In genomic region chr11:128739589-128739988, GRCh38 we compare ENCODE assay signal across 1 cellular context.
TF ChIP-seq lines count a peak whose summit lies in the region.

No MANE protein-coding gene starts in this region.

TF ChIP-seq in H1, 55 proteins besides CTCF, POLR2A, EP300 and RAD21:
- TF ChIP-seq CHD2 (IDR thresholded peaks at IDR 0.05; ENCODE audit: low read length) (no peak), POU5F1 (IDR thresholded peaks at IDR 0.05; ENCODE audit: low read depth, low read length) (no peak), SIX5 (IDR thresholded peaks at IDR 0.05; ENCODE audit: low read depth, low read length) (no peak), BACH1 (IDR thresholded peaks at IDR 0.05; ENCODE audit: low read length) (no peak), SP1 (IDR thresholded peaks at IDR 0.05; ENCODE audit: low read depth, low read length) (no peak), KDM4A (IDR thresholded peaks at IDR 0.05; ENCODE audit: low read depth, low read length, severe bottlenecking) (no peak), ATF2 (IDR thresholded peaks at IDR 0.05; ENCODE audit: low read length) (no peak), RNF2 (IDR thresholded peaks at IDR 0.05; ENCODE audit: borderline replicate concordance, low read depth, low read length, missing control alignments, poor library complexity, severe bottlenecking) (no peak), TEAD4 (IDR thresholded peaks at IDR 0.05; ENCODE audit: low read depth, low read length) (no peak)
- TF ChIP-seq, protein P1, sequence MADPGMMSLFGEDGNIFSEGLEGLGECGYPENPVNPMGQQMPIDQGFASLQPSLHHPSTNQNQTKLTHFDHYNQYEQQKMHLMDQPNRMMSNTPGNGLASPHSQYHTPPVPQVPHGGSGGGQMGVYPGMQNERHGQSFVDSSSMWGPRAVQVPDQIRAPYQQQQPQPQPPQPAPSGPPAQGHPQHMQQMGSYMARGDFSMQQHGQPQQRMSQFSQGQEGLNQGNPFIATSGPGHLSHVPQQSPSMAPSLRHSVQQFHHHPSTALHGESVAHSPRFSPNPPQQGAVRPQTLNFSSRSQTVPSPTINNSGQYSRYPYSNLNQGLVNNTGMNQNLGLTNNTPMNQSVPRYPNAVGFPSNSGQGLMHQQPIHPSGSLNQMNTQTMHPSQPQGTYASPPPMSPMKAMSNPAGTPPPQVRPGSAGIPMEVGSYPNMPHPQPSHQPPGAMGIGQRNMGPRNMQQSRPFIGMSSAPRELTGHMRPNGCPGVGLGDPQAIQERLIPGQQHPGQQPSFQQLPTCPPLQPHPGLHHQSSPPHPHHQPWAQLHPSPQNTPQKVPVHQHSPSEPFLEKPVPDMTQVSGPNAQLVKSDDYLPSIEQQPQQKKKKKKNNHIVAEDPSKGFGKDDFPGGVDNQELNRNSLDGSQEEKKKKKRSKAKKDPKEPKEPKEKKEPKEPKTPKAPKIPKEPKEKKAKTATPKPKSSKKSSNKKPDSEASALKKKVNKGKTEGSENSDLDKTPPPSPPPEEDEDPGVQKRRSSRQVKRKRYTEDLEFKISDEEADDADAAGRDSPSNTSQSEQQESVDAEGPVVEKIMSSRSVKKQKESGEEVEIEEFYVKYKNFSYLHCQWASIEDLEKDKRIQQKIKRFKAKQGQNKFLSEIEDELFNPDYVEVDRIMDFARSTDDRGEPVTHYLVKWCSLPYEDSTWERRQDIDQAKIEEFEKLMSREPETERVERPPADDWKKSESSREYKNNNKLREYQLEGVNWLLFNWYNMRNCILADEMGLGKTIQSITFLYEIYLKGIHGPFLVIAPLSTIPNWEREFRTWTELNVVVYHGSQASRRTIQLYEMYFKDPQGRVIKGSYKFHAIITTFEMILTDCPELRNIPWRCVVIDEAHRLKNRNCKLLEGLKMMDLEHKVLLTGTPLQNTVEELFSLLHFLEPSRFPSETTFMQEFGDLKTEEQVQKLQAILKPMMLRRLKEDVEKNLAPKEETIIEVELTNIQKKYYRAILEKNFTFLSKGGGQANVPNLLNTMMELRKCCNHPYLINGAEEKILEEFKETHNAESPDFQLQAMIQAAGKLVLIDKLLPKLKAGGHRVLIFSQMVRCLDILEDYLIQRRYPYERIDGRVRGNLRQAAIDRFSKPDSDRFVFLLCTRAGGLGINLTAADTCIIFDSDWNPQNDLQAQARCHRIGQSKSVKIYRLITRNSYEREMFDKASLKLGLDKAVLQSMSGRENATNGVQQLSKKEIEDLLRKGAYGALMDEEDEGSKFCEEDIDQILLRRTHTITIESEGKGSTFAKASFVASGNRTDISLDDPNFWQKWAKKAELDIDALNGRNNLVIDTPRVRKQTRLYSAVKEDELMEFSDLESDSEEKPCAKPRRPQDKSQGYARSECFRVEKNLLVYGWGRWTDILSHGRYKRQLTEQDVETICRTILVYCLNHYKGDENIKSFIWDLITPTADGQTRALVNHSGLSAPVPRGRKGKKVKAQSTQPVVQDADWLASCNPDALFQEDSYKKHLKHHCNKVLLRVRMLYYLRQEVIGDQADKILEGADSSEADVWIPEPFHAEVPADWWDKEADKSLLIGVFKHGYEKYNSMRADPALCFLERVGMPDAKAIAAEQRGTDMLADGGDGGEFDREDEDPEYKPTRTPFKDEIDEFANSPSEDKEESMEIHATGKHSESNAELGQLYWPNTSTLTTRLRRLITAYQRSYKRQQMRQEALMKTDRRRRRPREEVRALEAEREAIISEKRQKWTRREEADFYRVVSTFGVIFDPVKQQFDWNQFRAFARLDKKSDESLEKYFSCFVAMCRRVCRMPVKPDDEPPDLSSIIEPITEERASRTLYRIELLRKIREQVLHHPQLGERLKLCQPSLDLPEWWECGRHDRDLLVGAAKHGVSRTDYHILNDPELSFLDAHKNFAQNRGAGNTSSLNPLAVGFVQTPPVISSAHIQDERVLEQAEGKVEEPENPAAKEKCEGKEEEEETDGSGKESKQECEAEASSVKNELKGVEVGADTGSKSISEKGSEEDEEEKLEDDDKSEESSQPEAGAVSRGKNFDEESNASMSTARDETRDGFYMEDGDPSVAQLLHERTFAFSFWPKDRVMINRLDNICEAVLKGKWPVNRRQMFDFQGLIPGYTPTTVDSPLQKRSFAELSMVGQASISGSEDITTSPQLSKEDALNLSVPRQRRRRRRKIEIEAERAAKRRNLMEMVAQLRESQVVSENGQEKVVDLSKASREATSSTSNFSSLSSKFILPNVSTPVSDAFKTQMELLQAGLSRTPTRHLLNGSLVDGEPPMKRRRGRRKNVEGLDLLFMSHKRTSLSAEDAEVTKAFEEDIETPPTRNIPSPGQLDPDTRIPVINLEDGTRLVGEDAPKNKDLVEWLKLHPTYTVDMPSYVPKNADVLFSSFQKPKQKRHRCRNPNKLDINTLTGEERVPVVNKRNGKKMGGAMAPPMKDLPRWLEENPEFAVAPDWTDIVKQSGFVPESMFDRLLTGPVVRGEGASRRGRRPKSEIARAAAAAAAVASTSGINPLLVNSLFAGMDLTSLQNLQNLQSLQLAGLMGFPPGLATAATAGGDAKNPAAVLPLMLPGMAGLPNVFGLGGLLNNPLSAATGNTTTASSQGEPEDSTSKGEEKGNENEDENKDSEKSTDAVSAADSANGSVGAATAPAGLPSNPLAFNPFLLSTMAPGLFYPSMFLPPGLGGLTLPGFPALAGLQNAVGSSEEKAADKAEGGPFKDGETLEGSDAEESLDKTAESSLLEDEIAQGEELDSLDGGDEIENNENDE (IDR thresholded peaks at IDR 0.05; ENCODE audit: insufficient replicate concordance, low read length): no peak
